ENCODE assay signal across 25 cellular contexts in genomic region chr10:77093126-77093525, GRCh38.
"Had no signal": no experiment of that assay in that cellular context is flagged by ENCODE, and none has a peak within 500 bp of the region (broad histone marks: within the 10 kb centered on the region; RNA-seq: fewer than 3 reads in every experiment).

No MANE protein-coding gene starts in this region.

- H2AFZ ChIP-seq: hepatocyte had no signal

- DNase-seq: colonic mucosa; cortex of kidney; dermis blood vessel endothelial cell; dorsolateral prefrontal cortex; effector CD4-positive, alpha-beta T cell; effector CD8-positive, alpha-beta T cell; effector memory CD4-positive, alpha-beta T cell; effector memory CD8-positive, alpha-beta T cell; endodermal cell; erythroblast; esophagus squamous epithelium; foreskin fibroblast; foreskin keratinocyte; foreskin melanocyte; gastrocnemius medialis; glutamatergic neuron; head of caudate nucleus; heart left ventricle; heart right ventricle had no signal

- H3K79me2 ChIP-seq: hepatocyte had no signal

- H3K27me3 ChIP-seq: colonic mucosa, esophagus muscularis mucosa, esophagus squamous epithelium, gastrocnemius medialis, gastroesophageal sphincter, heart left ventricle had no signal

- H3K36me3 ChIP-seq: colonic mucosa, esophagus squamous epithelium, heart left ventricle, heart right ventricle had no signal

- H3K4me1 ChIP-seq: colonic mucosa, esophagus muscularis mucosa, esophagus squamous epithelium, foreskin keratinocyte, gastrocnemius medialis, gastroesophageal sphincter, heart left ventricle, heart right ventricle had no signal

- H3K9me3 ChIP-seq: colonic mucosa, esophagus muscularis mucosa, esophagus squamous epithelium, gastrocnemius medialis, gastroesophageal sphincter, heart left ventricle had no signal

- H3K4me3 ChIP-seq: colonic mucosa, coronary artery, dorsolateral prefrontal cortex, esophagus muscularis mucosa, esophagus squamous epithelium, gastrocnemius medialis, gastroesophageal sphincter, heart left ventricle, heart right ventricle, hepatocyte had no signal

- H3K27ac ChIP-seq: colonic mucosa, coronary artery, dorsolateral prefrontal cortex, epithelial cell of prostate, esophagus muscularis mucosa, esophagus squamous epithelium, foreskin keratinocyte, gastrocnemius medialis, gastroesophageal sphincter, heart left ventricle, heart right ventricle, hepatocyte had no signal

- ATAC-seq: effector memory CD8-positive, alpha-beta T cell; esophagus mucosa; foreskin keratinocyte; gastrocnemius medialis; gastroesophageal sphincter; heart left ventricle; heart right ventricle had no signal

- H3K4me2 ChIP-seq: hepatocyte had no signal
